In genomic region chr6:106290954-106291353, GRCh38 we compare ENCODE assay signal across 32 cellular contexts.
"Had no signal": no experiment of that assay in that cellular context is flagged by ENCODE, and none has a peak within 500 bp of the region (broad histone marks: within the 10 kb centered on the region; RNA-seq: fewer than 3 reads in every experiment).

No MANE protein-coding gene starts in this region.

- H3K9me3 ChIP-seq: pancreas, prostate gland, sigmoid colon, testis, thyroid gland, transverse colon, vagina had no signal

- DNase-seq: hypothalamus; immature natural killer cell; kidney; left colon; left lung; lower lobe of right lung; mammary epithelial cell; mesenchymal stem cell; naive thymus-derived CD8-positive, alpha-beta T cell; nucleus accumbens; pancreas; posterior cingulate gyrus; retina; right cardiac atrium; sigmoid colon; stimulated activated CD4-positive, alpha-beta T cell treated with anti-CD3 and anti-CD28 coated beads, Interleukin-12 subunit alpha, Interleukin-12 subunit beta, amount 100 ng/mL, for 4 hours; stimulated activated CD4-positive, alpha-beta T cell treated with anti-CD3 and anti-CD28 coated beads, Interleukin-15, amount 100 ng/mL, for 24 hours; stimulated activated CD4-positive, alpha-beta T cell treated with anti-CD3 and anti-CD28 coated beads, Interleukin-2, amount 100 ng/mL, for 24 hours; stimulated activated CD4-positive, alpha-beta T cell treated with anti-CD3 and anti-CD28 coated beads, Interleukin-4, amount 100 ng/mL, for 1 hour; stimulated activated naive B cell treated with anti-CD40 and anti-IgM and Interleukin-4, amounts not matched to agents 10 μg/mL and 1 μg/mL and 100 μg/mL, for 72 hours; stimulated activated naive CD8-positive, alpha-beta T cell treated with anti-CD3 and anti-CD28 coated beads, Interleukin-15, Interleukin-2, amounts not matched to agents 100 U/mL and 50 U/mL, for 24 hours; stomach; testis; thyroid gland; transverse colon; upper lobe of left lung had no signal

- H3K36me3 ChIP-seq: prostate gland had no signal

- H3K27me3 ChIP-seq: left lung, pancreas, sigmoid colon, stomach, testis, thyroid gland, transverse colon, upper lobe of left lung, vagina had no signal

- H3K4me1 ChIP-seq: left lung, lower lobe of right lung, prostate gland, testis, transverse colon had no signal

- ATAC-seq: left colon; left lung; lower lobe of right lung; naive thymus-derived CD8-positive, alpha-beta T cell; pancreas; right cardiac atrium; stimulated activated naive B cell treated with anti-CD40 and anti-IgM and Interleukin-4, amounts not matched to agents 10 μg/mL and 1 μg/mL and 100 μg/mL, for 72 hours; stimulated activated naive CD8-positive, alpha-beta T cell treated with anti-CD3 and anti-CD28 coated beads, Interleukin-15, Interleukin-2, amounts not matched to agents 100 U/mL and 50 U/mL, for 24 hours had no signal

- H3K4me2 ChIP-seq: smooth muscle cell had no signal

- H3K27me3 Mint-ChIP-seq: naive thymus-derived CD8-positive, alpha-beta T cell; stimulated activated naive B cell treated with anti-CD40 and anti-IgM and Interleukin-4, amounts not matched to agents 10 μg/mL and 1 μg/mL and 100 μg/mL, for 72 hours had no signal

- H3K4me3 ChIP-seq: left lung, lower lobe of right lung, pancreas, prostate gland, sigmoid colon, smooth muscle cell, stomach, testis, thyroid gland, transverse colon, upper lobe of left lung, vagina had no signal

- H3K27ac Mint-ChIP-seq: immature natural killer cell; naive thymus-derived CD8-positive, alpha-beta T cell; nephron; stimulated activated naive B cell treated with anti-CD40 and anti-IgM and Interleukin-4, amounts not matched to agents 10 μg/mL and 1 μg/mL and 100 μg/mL, for 72 hours had no signal

- H3K4me3 Mint-ChIP-seq: immature natural killer cell; naive thymus-derived CD8-positive, alpha-beta T cell; nephron; neural crest cell; stimulated activated naive B cell treated with anti-CD40 and anti-IgM and Interleukin-4, amounts not matched to agents 10 μg/mL and 1 μg/mL and 100 μg/mL, for 72 hours had no signal

- H3K27ac ChIP-seq: left lung, lower lobe of right lung, pancreas, prostate gland, sigmoid colon, stomach, testis, thyroid gland, transverse colon, upper lobe of left lung, vagina had no signal

- H3K9me3 Mint-ChIP-seq: immature natural killer cell; naive thymus-derived CD8-positive, alpha-beta T cell; nephron had no signal

- FAIRE-seq: islet of Langerhans, kidney, pancreas had no signal

- H3K4me1 Mint-ChIP-seq: nephron, neural crest cell had no signal
